26 cellular contexts compared by ENCODE assay signal in the genomic region with DNA sequence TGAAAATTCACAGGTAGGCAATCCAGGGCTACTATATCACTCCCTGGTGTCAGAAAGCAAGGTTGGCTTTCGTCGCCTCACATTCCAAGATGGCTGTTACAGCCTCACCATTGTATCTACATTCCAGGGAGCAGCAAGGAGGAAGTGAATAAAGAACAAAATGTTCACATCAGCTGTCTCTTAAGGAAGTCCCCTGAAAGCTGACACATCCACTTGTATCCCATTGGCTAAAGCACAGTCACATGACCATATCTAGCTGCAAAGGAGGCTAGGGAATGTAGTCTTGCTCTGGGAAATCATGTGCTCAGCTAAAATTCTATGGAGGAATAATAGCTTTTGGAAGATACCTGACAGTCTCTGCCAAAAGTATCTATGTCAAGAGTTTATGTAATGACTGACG. TPM values are rescaled to one million over a fixed set of nuclear protein-coding genes. Genes with fewer than 3 reads are reported as not detected.
DNase-seq lines count a peak whose midpoint lies in the region; ATAC-seq and TF ChIP-seq lines count a peak whose summit lies in the region.
"Had no signal": no experiment of that assay in that cellular context is flagged by ENCODE, and none has a peak within 500 bp of the region (broad histone marks: within the 10 kb centered on the region; RNA-seq: fewer than 3 reads in every experiment).

No MANE protein-coding gene starts in this region.

- no peak for TF ChIP-seq CTCF in NB4 (IDR thresholded peaks at IDR 0.05; ENCODE audit: low read depth, low read length)
- no peak for TF ChIP-seq CTCF in endodermal cell (conservative IDR thresholded peaks at IDR 0.05)

- no peaks in the 10 kb centered on the region for H3K9me3 ChIP-seq in endodermal cell (ENCODE audit: control insufficient read depth, low read length)

- H3K36me3 ChIP-seq in H7 (replicated peaks; ENCODE audit: control insufficient read depth, insufficient read depth, low read length) (no peaks in the 10 kb centered on the region), endodermal cell (ENCODE audit: control insufficient read depth, insufficient read depth, low read length) (no peaks in the 10 kb centered on the region)
- H3K36me3 ChIP-seq: heart left ventricle, spleen had no signal

- H3K27me3 ChIP-seq in H7 (ENCODE audit: control insufficient read depth, insufficient read depth, low read length): no peaks in the 10 kb centered on the region
- H3K27me3 ChIP-seq in endodermal cell (ENCODE audit: control insufficient read depth, insufficient read depth, low read length, poor library complexity, severe bottlenecking): peaks cover 19% of the 10 kb centered on the region

- no peaks in the 10 kb centered on the region for H3K4me1 ChIP-seq in endodermal cell (ENCODE audit: control insufficient read depth, insufficient read depth, low read length)
- H3K4me1 ChIP-seq: heart left ventricle, spleen had no signal

- no peak overlapping the region for H3K9ac ChIP-seq in endodermal cell (ENCODE audit: extremely low read depth, low read length, poor library complexity, severe bottlenecking)

- DNase-seq in CD1c-positive myeloid dendritic cell (ENCODE audit: extremely low spot score): peak; percentile 34
- peak; percentile 27 for DNase-seq in H7
- peak; percentile 60 for DNase-seq in NB4 (ENCODE audit: low read depth)
- peak; percentile 39 for DNase-seq in endodermal cell
- DNase-seq in activated T-cell treated with anti-CD3 and anti-CD28 coated beads, Interleukin-2, amount 50 U/mL, for 24 hours: no peak
- no peak for DNase-seq in stimulated activated naive CD8-positive, alpha-beta T cell treated with anti-CD3 and anti-CD28 coated beads, Interleukin-15, Interleukin-2, amounts not matched to agents 100 U/mL and 50 U/mL, for 24 hours
- DNase-seq in SK-N-DZ (ENCODE audit: low spot score): no peak
- no peak for DNase-seq in iPS-NIHi11 (ENCODE audit: low spot score)
- DNase-seq: activated CD8-positive, alpha-beta T cell treated with anti-CD3 and anti-CD28 coated beads, Interleukin-2, amount 10 ng/mL, durations not matched to agents 7 days and 5 days; activated naive CD4-positive, alpha-beta T cell treated with anti-CD3 and anti-CD28 coated beads, Interleukin-2, amount 50 U/mL, for 16 hours; CD8-positive, alpha-beta T cell; DMS79; heart left ventricle; KG1; naive thymus-derived CD8-positive, alpha-beta T cell; NCI-H1105 treated with DMSO at 0.1 percent for 48 hours; NCI-H2107; NCI-H524 treated with DMSO at 0.1 percent for 48 hours; spleen; stimulated activated CD4-positive, alpha-beta T cell treated with anti-CD3 and anti-CD28 coated beads, Interleukin-4, amount 100 ng/mL, for 1 hour; stimulated activated naive CD4-positive, alpha-beta T cell treated with Interleukin-2 at 50 U/mL for 16 hours; T-helper 9 cell had no signal

- H3K9me3 Mint-ChIP-seq in endodermal cell: no peaks in the 10 kb centered on the region
- H3K9me3 Mint-ChIP-seq in activated T-cell treated with anti-CD3 and anti-CD28 coated beads, Interleukin-2, amount 50 U/mL, for 24 hours: no peaks in the 10 kb centered on the region
- H3K9me3 Mint-ChIP-seq: CD8-positive, alpha-beta T cell had no signal

- no peak overlapping the region for H3K4me3 Mint-ChIP-seq in endodermal cell
- H3K4me3 Mint-ChIP-seq in activated T-cell treated with anti-CD3 and anti-CD28 coated beads, Interleukin-2, amount 50 U/mL, for 24 hours: no peak overlapping the region
- H3K4me3 Mint-ChIP-seq: activated CD8-positive, alpha-beta T cell treated with anti-CD3 and anti-CD28 coated beads, Interleukin-2, amount 10 ng/mL, durations not matched to agents 7 days and 5 days; CD8-positive, alpha-beta T cell; naive thymus-derived CD8-positive, alpha-beta T cell had no signal

- H3K27ac Mint-ChIP-seq in endodermal cell: no peak overlapping the region
- no peak overlapping the region for H3K27ac Mint-ChIP-seq in activated T-cell treated with anti-CD3 and anti-CD28 coated beads, Interleukin-2, amount 50 U/mL, for 24 hours
- H3K27ac Mint-ChIP-seq: activated CD8-positive, alpha-beta T cell treated with anti-CD3 and anti-CD28 coated beads, Interleukin-2, amount 10 ng/mL, durations not matched to agents 7 days and 5 days; CD8-positive, alpha-beta T cell; naive thymus-derived CD8-positive, alpha-beta T cell had no signal

- no peaks in the 10 kb centered on the region for H3K36me3 Mint-ChIP-seq in endodermal cell (ENCODE audit: low read depth)
- H3K36me3 Mint-ChIP-seq in activated T-cell treated with anti-CD3 and anti-CD28 coated beads, Interleukin-2, amount 50 U/mL, for 24 hours (ENCODE audit: low read depth): no peaks in the 10 kb centered on the region
- H3K36me3 Mint-ChIP-seq: CD8-positive, alpha-beta T cell; naive thymus-derived CD8-positive, alpha-beta T cell had no signal

- no peak overlapping the region for H3K27ac ChIP-seq in endodermal cell (ENCODE audit: low read depth, low read length)
- H3K27ac ChIP-seq: heart left ventricle, spleen had no signal

- H3K4me1 Mint-ChIP-seq in endodermal cell: no peaks in the 10 kb centered on the region
- no peaks in the 10 kb centered on the region for H3K4me1 Mint-ChIP-seq in activated T-cell treated with anti-CD3 and anti-CD28 coated beads, Interleukin-2, amount 50 U/mL, for 24 hours (ENCODE audit: low read depth)
- H3K4me1 Mint-ChIP-seq: naive thymus-derived CD8-positive, alpha-beta T cell had no signal

- no peak for ATAC-seq in stimulated activated naive CD8-positive, alpha-beta T cell treated with anti-CD3 and anti-CD28 coated beads, Interleukin-15, Interleukin-2, amounts not matched to agents 100 U/mL and 50 U/mL, for 24 hours
- ATAC-seq: activated CD8-positive, alpha-beta T cell treated with anti-CD3 and anti-CD28 coated beads, Interleukin-2, amount 10 ng/mL, durations not matched to agents 7 days and 5 days; CD8-positive, alpha-beta T cell; heart left ventricle; left lobe of liver; naive thymus-derived CD8-positive, alpha-beta T cell had no signal

- no peak for TF ChIP-seq POLR2A in NB4 (IDR thresholded peaks at IDR 0.05; ENCODE audit: extremely low read depth, insufficient read length)

- H3K4me3 ChIP-seq in H7 (ENCODE audit: insufficient read depth, low read depth, low read length): no peak overlapping the region
- H3K4me3 ChIP-seq in NB4 (ENCODE audit: low read depth, low read length): no peak overlapping the region
- H3K4me3 ChIP-seq in endodermal cell (ENCODE audit: low read length): no peak overlapping the region
- H3K4me3 ChIP-seq: heart left ventricle, spleen had no signal

- peaks cover 33% of the 10 kb centered on the region for H3K27me3 Mint-ChIP-seq in endodermal cell (ENCODE audit: insufficient read depth)
- peaks cover 37% of the 10 kb centered on the region for H3K27me3 Mint-ChIP-seq in activated T-cell treated with anti-CD3 and anti-CD28 coated beads, Interleukin-2, amount 50 U/mL, for 24 hours

- 90 to 96% methylated on average over 3 of the region's 3 CpGs for WGBS in endodermal cell (ENCODE audit: insufficient coverage in 1 of 2, insufficient read length in 1 of 2), 2 experiments

RNA-seq across cellular contexts. Expression of a gene that starts 12.8 kb away (rescaled TPM):
- 3.9 and 5.4 TPM in 2 replicates for total RNA-seq in H7 (2014; rRNA removed; shearing (Covaris generic))
- 1 to 10 TPM; 1.2 to 1.6 TPM for total RNA-seq in endodermal cell
- polyA plus RNA-seq in endodermal cell (2013, experiment 1 of 2): 4.4 TPM
- 3.9 TPM for polyA plus RNA-seq in endodermal cell (2013, experiment 2 of 2)
- polyA plus RNA-seq in SK-N-DZ (2014; cell fraction: cytosol; rRNA removed): 116 and 129 TPM in 2 replicates
- polyA plus RNA-seq in SK-N-DZ (2014; cell fraction: nucleus; rRNA removed): 130 and 136 TPM in 2 replicates
- total RNA-seq: activated CD8-positive, alpha-beta T cell treated with anti-CD3 and anti-CD28 coated beads, Interleukin-2, amount 10 ng/mL, durations not matched to agents 7 days and 5 days; naive thymus-derived CD8-positive, alpha-beta T cell had no signal
- polyA plus RNA-seq: naive thymus-derived CD8-positive, alpha-beta T cell had no signal

RNA-seq across cellular contexts. Expression of a gene that starts 39.1 kb away (rescaled TPM):
- not detected in 2 replicates for total RNA-seq in H7 (2014; rRNA removed; shearing (Covaris generic))
- total RNA-seq in endodermal cell: not detected
- polyA plus RNA-seq in endodermal cell (2013, experiment 1 of 2): not detected
- polyA plus RNA-seq in endodermal cell (2013, experiment 2 of 2): not detected
- not detected in 2 replicates for polyA plus RNA-seq in SK-N-DZ (2014; cell fraction: cytosol; rRNA removed)
- polyA plus RNA-seq in SK-N-DZ (2014; cell fraction: nucleus; rRNA removed): not detected in 2 replicates
- total RNA-seq: activated CD8-positive, alpha-beta T cell treated with anti-CD3 and anti-CD28 coated beads, Interleukin-2, amount 10 ng/mL, durations not matched to agents 7 days and 5 days; CD8-positive, alpha-beta T cell; heart left ventricle; left lobe of liver; mesenteric fat pad; naive thymus-derived CD8-positive, alpha-beta T cell; omental fat pad; spleen had no signal
- polyA plus RNA-seq: heart left ventricle; naive thymus-derived CD8-positive, alpha-beta T cell; spleen; thymus had no signal

Comparison
In these comparisons a context has a peak if more than half of its experiments do, and no peak if none do; other contexts are left out.
1. DNase-seq: peak in CD1c-positive myeloid dendritic cell (single experiment), H7 (single experiment), NB4 (single experiment) and endodermal cell (single experiment); none in activated T-cell treated with anti-CD3 and anti-CD28 coated beads, Interleukin-2, amount 50 U/mL, for 24 hours (single experiment), stimulated activated naive CD8-positive, alpha-beta T cell treated with anti-CD3 and anti-CD28 coated beads, Interleukin-15, Interleukin-2, amounts not matched to agents 100 U/mL and 50 U/mL, for 24 hours (single experiment), SK-N-DZ (single experiment) and iPS-NIHi11 (single experiment).